ENCODE assay signal across 8 cellular contexts in genomic region chr3:37243811-37244748, GRCh38. TPM values are rescaled to one million over a fixed set of nuclear protein-coding genes. Genes with fewer than 3 reads are reported as not detected.
DNase-seq lines count a peak whose midpoint lies in the region; TF ChIP-seq lines count a peak whose summit lies in the region.

No MANE protein-coding gene starts in this region.

- peak overlapping the region; percentile 96 for H3K4me3 ChIP-seq in OCI-LY1 (ENCODE audit: low read depth, low read length, poor library complexity, severe bottlenecking)
- peak overlapping the region; percentile 78 for H3K4me3 ChIP-seq in thymus (ENCODE audit: low read length)

- H3K4me1 ChIP-seq in OCI-LY1 (ENCODE audit: insufficient read depth, low read length, severe bottlenecking) (peaks cover 30% of the 10 kb centered on the region), thymus (ENCODE audit: control insufficient read depth, insufficient read depth, low read length) (peaks cover 4% of the 10 kb centered on the region)

- H3K9ac ChIP-seq in OCI-LY1 (ENCODE audit: low read length): peak overlapping the region; percentile 80

- H3K27ac ChIP-seq in OCI-LY1 (ENCODE audit: low read depth, low read length, poor library complexity, severe bottlenecking): peak overlapping the region; percentile 69
- peak overlapping the region; percentile 94 for H3K27ac ChIP-seq in thymus (ENCODE audit: low read depth)

- H3K9me2 ChIP-seq in OCI-LY1 (ENCODE audit: low read depth, low read length): no peaks in the 10 kb centered on the region

- H3K79me2 ChIP-seq in OCI-LY1 (ENCODE audit: insufficient read depth, low read length): peaks cover 57% of the 10 kb centered on the region

- in situ Hi-C loops in G401 (cut with HindIII; ENCODE audit: low sequenced_read_pairs): no loop called here

- no peaks in the 10 kb centered on the region for H3K36me3 Mint-ChIP-seq in neural crest cell (ENCODE audit: low read depth)

- 8% methylated on average over 36 of the region's 36 CpGs for WGBS in thymus

- H3K4me3 Mint-ChIP-seq in neural crest cell: peak overlapping the region; percentile 96

- H3F3A ChIP-seq in OCI-LY1 (ENCODE audit: insufficient read depth, low read length): no peaks in the 10 kb centered on the region

- no peak for TF ChIP-seq CTCF in OCI-LY1 (IDR thresholded peaks at IDR 0.05; ENCODE audit: low read length)
- TF ChIP-seq CTCF in neural crest cell (conservative IDR thresholded peaks at IDR 0.05): no peak

- no peaks in the 10 kb centered on the region for H3K27me3 ChIP-seq in OCI-LY1 (ENCODE audit: insufficient read depth, low read length)
- H3K27me3 ChIP-seq in thymus (ENCODE audit: control insufficient read depth, insufficient read depth): no peaks in the 10 kb centered on the region

- peaks cover 4% of the 10 kb centered on the region; the same call in 1 of the 2 replicates for H4K20me1 ChIP-seq in OCI-LY1 (ENCODE audit: insufficient read depth, low read length)

- H3K9me3 ChIP-seq in OCI-LY1 (ENCODE audit: low read length): no peaks in the 10 kb centered on the region
- H3K9me3 ChIP-seq in thymus (ENCODE audit: control insufficient read depth): no peaks in the 10 kb centered on the region

- no peaks in the 10 kb centered on the region for H3K36me3 ChIP-seq in OCI-LY1 (ENCODE audit: insufficient read depth, low read length)
- no peaks in the 10 kb centered on the region for H3K36me3 ChIP-seq in thymus (ENCODE audit: control insufficient read depth, insufficient read depth)

- peaks cover 31% of the 10 kb centered on the region for H3K4me1 Mint-ChIP-seq in neural crest cell

- H3K4me2 ChIP-seq in OCI-LY1 (ENCODE audit: low read length): peak overlapping the region; percentile 94

- H3K27ac Mint-ChIP-seq in neural crest cell (ENCODE audit: unreplicated experiment): peak overlapping the region; percentile 90

- H3K9me3 Mint-ChIP-seq in neural crest cell: no peaks in the 10 kb centered on the region

- no peaks in the 10 kb centered on the region for H3K27me3 Mint-ChIP-seq in neural crest cell (ENCODE audit: low read depth)

- H2AFZ ChIP-seq in OCI-LY1 (ENCODE audit: low read length): no peak overlapping the region

- DNase-seq in G401 (ENCODE audit: low spot score) (peak; percentile 39), HCEC 1CT (peak; percentile 84), foreskin melanocyte (peak; percentile 86), neural crest cell (ENCODE audit: low read depth, low spot score) (peak; percentile 42)
- peak; percentile 45 for DNase-seq in activated naive CD4-positive, alpha-beta T cell treated with Interleukin-2 at 50 U/mL for 16 hours
- DNase-seq in NK-92 treated with Interleukin-12 subunit alpha and Interleukin-12 subunit beta, amount 100 ng/mL, for 24 hours (lab: John Stamatoyannopoulos, UW): no peak

RNA-seq across cellular contexts. Expression of gene GOLGA4, which starts 1.0 kb away (rescaled TPM):
- total RNA-seq in G401 (2014; rRNA removed; shearing (Covaris generic)): 44.2 and 51.8 TPM in 2 replicates
- 39.0 and 44.0 TPM in 2 replicates for total RNA-seq in neural crest cell
- 35.3 TPM for polyA plus RNA-seq in thymus
